Comparison of ENCODE assay signal across 16 cellular contexts in the genomic region with DNA sequence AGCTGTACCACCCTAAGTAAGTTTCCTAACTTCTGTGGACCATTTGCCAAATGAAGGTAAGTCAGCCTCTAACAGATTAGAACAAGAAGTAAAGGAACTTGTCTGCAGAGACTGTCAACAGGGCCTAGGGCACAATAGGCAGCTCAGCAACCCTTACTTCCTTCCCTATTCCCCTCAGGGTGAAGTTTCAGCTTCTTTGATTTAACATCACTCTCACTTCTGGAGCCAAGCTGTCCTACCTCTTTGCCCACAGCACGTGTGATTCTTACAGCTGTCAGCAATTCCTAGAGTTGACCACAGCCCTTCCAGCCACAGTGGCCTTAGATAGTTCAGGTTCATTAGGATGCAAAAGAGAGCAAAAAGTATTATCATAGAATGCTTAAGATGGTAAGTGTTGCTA. TPM values are rescaled to one million over a fixed set of nuclear protein-coding genes. Genes with fewer than 3 reads are reported as not detected.
DNase-seq lines count a peak whose midpoint lies in the region; ATAC-seq and TF ChIP-seq lines count a peak whose summit lies in the region.
"Had no signal": no experiment of that assay in that cellular context is flagged by ENCODE, and none has a peak within 500 bp of the region (broad histone marks: within the 10 kb centered on the region; RNA-seq: fewer than 3 reads in every experiment).

No MANE protein-coding gene starts in this region.

- H3K4me2 ChIP-seq in DOHH2 (ENCODE audit: low read length) (peak overlapping the region; percentile 15), MM.1S (ENCODE audit: low read depth, low read length) (0 out of 2 replicates have a peak overlapping the region, but pooled peaks have one; percentile 11)

- no peak overlapping the region for H2AFZ ChIP-seq in MM.1S (ENCODE audit: low read length)

- no peaks in the 10 kb centered on the region for H3K79me2 ChIP-seq in DOHH2 (ENCODE audit: control insufficient read depth, low read length)
- no peaks in the 10 kb centered on the region for H3K79me2 ChIP-seq in MM.1S (ENCODE audit: low read length)

- H3K4me3 ChIP-seq in DOHH2 (ENCODE audit: low read length) (no peak overlapping the region), MM.1S (ENCODE audit: low read length) (no peak overlapping the region), mucosa of descending colon (no peak overlapping the region)

- H3K9me3 ChIP-seq in DOHH2 (ENCODE audit: control insufficient read depth, insufficient read depth, low read length) (no peaks in the 10 kb centered on the region), MM.1S (replicated peaks; ENCODE audit: insufficient read depth, low read length) (no peaks in the 10 kb centered on the region), T-helper 17 cell (ENCODE audit: control insufficient read depth, low read length, poor library complexity, severe bottlenecking) (no peaks in the 10 kb centered on the region), mucosa of descending colon (no peaks in the 10 kb centered on the region)

- peaks cover 12% of the 10 kb centered on the region for H3K4me1 ChIP-seq in DOHH2 (ENCODE audit: control insufficient read depth, low read length)
- peaks cover 10% of the 10 kb centered on the region for H3K4me1 ChIP-seq in MM.1S (ENCODE audit: low read length)
- peaks cover 1% of the 10 kb centered on the region for H3K4me1 ChIP-seq in mucosa of descending colon (ENCODE audit: low read depth)

- no peaks in the 10 kb centered on the region; the same call in 1 of the 2 replicates for H3F3A ChIP-seq in DOHH2 (ENCODE audit: control insufficient read depth, insufficient read depth)
- peaks cover 12% of the 10 kb centered on the region for H3F3A ChIP-seq in MM.1S (ENCODE audit: insufficient read depth, low read length)

- peak; percentile 48 for ATAC-seq in T-helper 17 cell
- peak; percentile 69 for ATAC-seq in mucosa of descending colon

- no peak overlapping the region for H3K9ac ChIP-seq in MM.1S (ENCODE audit: low read length)

- POLR2A ChIA-PET in activated CD4-positive, alpha-beta T cell treated with anti-CD3 and anti-CD28 coated beads, Interleukin-2, amount 10 ng/mL, durations not matched to agents 7 days and 5 days (lab: Charles Lee): no interaction called here
- POLR2A ChIA-PET in RWPE1 (lab: Yijun Ruan, JAX; ENCODE audit: low non-redundant PET): no interaction called here

- peaks cover 2% of the 10 kb centered on the region for H3K4me1 Mint-ChIP-seq in T-helper 17 cell
- H3K4me1 Mint-ChIP-seq in activated CD4-positive, alpha-beta T cell treated with anti-CD3 and anti-CD28 coated beads, Interleukin-2, amount 10 ng/mL, durations not matched to agents 7 days and 5 days: no peaks in the 10 kb centered on the region
- H3K4me1 Mint-ChIP-seq: activated naive CD4-positive, alpha-beta T cell treated with anti-CD3 and anti-CD28 coated beads, Interleukin-2, amount 10 ng/mL, durations not matched to agents 7 days and 5 days had no signal

- H3K4me3 Mint-ChIP-seq in T-helper 17 cell: no peak overlapping the region
- H3K4me3 Mint-ChIP-seq in activated CD4-positive, alpha-beta T cell treated with anti-CD3 and anti-CD28 coated beads, Interleukin-2, amount 10 ng/mL, durations not matched to agents 7 days and 5 days: no peak overlapping the region
- H3K4me3 Mint-ChIP-seq: activated naive CD4-positive, alpha-beta T cell treated with anti-CD3 and anti-CD28 coated beads, Interleukin-2, amount 10 ng/mL, durations not matched to agents 7 days and 5 days had no signal

- peaks cover 8% of the 10 kb centered on the region for H3K27me3 Mint-ChIP-seq in T-helper 17 cell
- H3K27me3 Mint-ChIP-seq in activated CD4-positive, alpha-beta T cell treated with anti-CD3 and anti-CD28 coated beads, Interleukin-2, amount 10 ng/mL, durations not matched to agents 7 days and 5 days: peaks cover 11% of the 10 kb centered on the region

- no peaks in the 10 kb centered on the region for H3K9me3 Mint-ChIP-seq in activated CD4-positive, alpha-beta T cell treated with anti-CD3 and anti-CD28 coated beads, Interleukin-2, amount 10 ng/mL, durations not matched to agents 7 days and 5 days
- H3K9me3 Mint-ChIP-seq: activated naive CD4-positive, alpha-beta T cell treated with anti-CD3 and anti-CD28 coated beads, Interleukin-2, amount 10 ng/mL, durations not matched to agents 7 days and 5 days had no signal

- H3K27ac Mint-ChIP-seq in T-helper 17 cell: no peak overlapping the region
- no peak overlapping the region for H3K27ac Mint-ChIP-seq in activated CD4-positive, alpha-beta T cell treated with anti-CD3 and anti-CD28 coated beads, Interleukin-2, amount 10 ng/mL, durations not matched to agents 7 days and 5 days
- H3K27ac Mint-ChIP-seq: activated naive CD4-positive, alpha-beta T cell treated with anti-CD3 and anti-CD28 coated beads, Interleukin-2, amount 10 ng/mL, durations not matched to agents 7 days and 5 days had no signal

- H3K27ac ChIP-seq in DOHH2 (ENCODE audit: low read depth, low read length) (no peak overlapping the region), MM.1S (ENCODE audit: low read length) (no peak overlapping the region), RWPE1 (no peak overlapping the region)
- H3K27ac ChIP-seq: brain microvascular endothelial cell, WERI-Rb-1 had no signal

- H3K27me3 ChIP-seq in DOHH2 (ENCODE audit: control insufficient read depth, low read length): peaks cover 5% of the 10 kb centered on the region; the same call in 1 of the 2 replicates
- H3K27me3 ChIP-seq in MM.1S (replicated peaks; ENCODE audit: insufficient read depth, low read length): peaks cover 30% of the 10 kb centered on the region
- H3K27me3 ChIP-seq: brain microvascular endothelial cell had no signal

- intact Hi-C loops in mucosa of descending colon (cut with DNase I, micrococcal nuclease): no loop called here

- no peaks in the 10 kb centered on the region for H4K20me1 ChIP-seq in DOHH2 (ENCODE audit: control insufficient read depth, insufficient read depth, low read depth, low read length)
- no peaks in the 10 kb centered on the region for H4K20me1 ChIP-seq in MM.1S (ENCODE audit: insufficient read depth, low read length)

- TF ChIP-seq CTCF in DOHH2 (IDR thresholded peaks at IDR 0.05; ENCODE audit: low read depth, low read length, poor library complexity, severe bottlenecking): no peak
- no peak for TF ChIP-seq CTCF in MM.1S (IDR thresholded peaks at IDR 0.05; ENCODE audit: low read length)
- no peak for TF ChIP-seq CTCF in mucosa of descending colon (IDR thresholded peaks at IDR 0.05)
- no peak for TF ChIP-seq CTCF in RWPE1 (conservative IDR thresholded peaks at IDR 0.05; ENCODE audit: low read depth)

- peak; percentile 74 for DNase-seq in MM.1S
- no peak for DNase-seq in T-helper 17 cell
- DNase-seq in mucosa of descending colon: no peak
- DNase-seq in stimulated activated CD4-positive, alpha-beta T cell treated with anti-CD3 and anti-CD28 coated beads, Interleukin-4, amount 100 ng/mL, for 4 hours: no peak
- DNase-seq in activated CD4-positive, alpha-beta T cell treated with anti-CD3 and anti-CD28 coated beads, Interleukin-2, amount 10 ng/mL, durations not matched to agents 7 days and 5 days: no peak
- no peak for DNase-seq in NCI-H748 treated with DMSO at 0.1 percent for 48 hours (lab: John Stamatoyannopoulos, UW)
- DNase-seq in RWPE1 (ENCODE audit: low spot score): no peak
- DNase-seq: activated naive CD4-positive, alpha-beta T cell treated with anti-CD3 and anti-CD28 coated beads, Interleukin-2, amount 10 ng/mL, durations not matched to agents 7 days and 5 days; brain microvascular endothelial cell; effector CD8-positive, alpha-beta T cell; HCEC 1CT; mesendoderm; NCI-H1930; NCI-H774; WERI-Rb-1 had no signal

- no peaks in the 10 kb centered on the region for H3K36me3 Mint-ChIP-seq in T-helper 17 cell (ENCODE audit: low read depth)
- no peaks in the 10 kb centered on the region for H3K36me3 Mint-ChIP-seq in activated CD4-positive, alpha-beta T cell treated with anti-CD3 and anti-CD28 coated beads, Interleukin-2, amount 10 ng/mL, durations not matched to agents 7 days and 5 days (ENCODE audit: low read depth)
- H3K36me3 Mint-ChIP-seq: activated naive CD4-positive, alpha-beta T cell treated with anti-CD3 and anti-CD28 coated beads, Interleukin-2, amount 10 ng/mL, durations not matched to agents 7 days and 5 days had no signal

- CTCF ChIA-PET in activated CD4-positive, alpha-beta T cell treated with anti-CD3 and anti-CD28 coated beads, Interleukin-2, amount 10 ng/mL, durations not matched to agents 7 days and 5 days (lab: Charles Lee): interaction anchor here (1.2 to 3.3 kb wide), 4 partner anchors 11 to 488 kb away, joined by 3 to 22 read pairs (median 5); no protein-coding TSS in a partner anchor
- CTCF ChIA-PET in RWPE1 (lab: Yijun Ruan, JAX): interaction anchor here (0.6 to 1.6 kb wide), 2 partner anchors 11 to 86 kb away, joined by 4 to 5 read pairs; no protein-coding TSS in a partner anchor

- H3K36me3 ChIP-seq in DOHH2 (ENCODE audit: control insufficient read depth, low read length) (no peaks in the 10 kb centered on the region), MM.1S (replicated peaks; ENCODE audit: insufficient read depth, low read length) (no peaks in the 10 kb centered on the region), mucosa of descending colon (ENCODE audit: low read depth) (no peaks in the 10 kb centered on the region)
- H3K36me3 ChIP-seq: brain microvascular endothelial cell, WERI-Rb-1 had no signal

- H3K9me2 ChIP-seq in DOHH2 (replicated peaks; ENCODE audit: control insufficient read depth, low read length) (no peaks in the 10 kb centered on the region), MM.1S (replicated peaks; ENCODE audit: insufficient read depth, low read length) (no peaks in the 10 kb centered on the region)

RNA-seq across cellular contexts. Expression of gene EIF4G3, which starts 7.6 kb away (rescaled TPM):
- total RNA-seq in T-helper 17 cell (10 to 100 TPM; 29.4 to 34.2 TPM), mucosa of descending colon (100 to 1,000 TPM in 1 of 3 donors, 10 to 100 TPM in 2; 59.5 to 106 (median 90.8) TPM)
- total RNA-seq in activated CD4-positive, alpha-beta T cell treated with anti-CD3 and anti-CD28 coated beads, Interleukin-2, amount 10 ng/mL, durations not matched to agents 7 days and 5 days: 10 to 100 TPM; 23.8 to 31.5 TPM
